Comparison of ENCODE assay signal across 1 cellular context in genomic region chr10:22630229-22631174, GRCh38.
A peak's percentile ranks its signal among the peaks of the same experiment; 100 is the strongest.
TF ChIP-seq lines count a peak whose summit lies in the region.

No MANE protein-coding gene starts in this region.

TF ChIP-seq in K562, 482 proteins besides CTCF, POLR2A, EP300 and RAD21 (continued from another document):
- TF ChIP-seq ZNF318 (IDR thresholded peaks at IDR 0.05; ENCODE audit: borderline replicate concordance in 1 of 2, low read depth in 1 of 2) = peak in 1 of 2 experiments; percentile 69; a peak in 1 of 4 replicates
- TF ChIP-seq MNT (conservative IDR thresholded peaks at IDR 0.05) = peak in 1 of 2 experiments; percentile 47; a peak in 1 of 4 replicates
- peak; percentile 68 for TF ChIP-seq ARID1B (IDR thresholded peaks at IDR 0.05)
- peak; percentile 5 to 60; a peak in 1 of 4 replicates for TF ChIP-seq TEAD1 (CRISPR knock-in tag; IDR thresholded peaks at IDR 0.05)
- TF ChIP-seq ZNF354B (CRISPR knock-in tag; IDR thresholded peaks at IDR 0.05) = no peak
- TF ChIP-seq HOMEZ (CRISPR knock-in tag; IDR thresholded peaks at IDR 0.05) = no peak
- TF ChIP-seq ZNF766 (CRISPR knock-in tag; conservative IDR thresholded peaks at IDR 0.05) = peak; percentile 76; the same call in 1 of the 2 replicates
- TF ChIP-seq L3MBTL2 (IDR thresholded peaks at IDR 0.05) = peak; percentile 77
